Comparison of ENCODE assay signal across 8 cellular contexts in genomic region chr15:74036271-74037170, GRCh38. TPM values are rescaled to one million over a fixed set of nuclear protein-coding genes. Genes with fewer than 3 reads are reported as not detected.
DNase-seq lines count a peak whose midpoint lies in the region; ATAC-seq and TF ChIP-seq lines count a peak whose summit lies in the region.

No MANE protein-coding gene starts in this region.

- intact Hi-C loops in testis (cut with DNase I; ENCODE audit: low total_unique reads) = loop anchor here (10.0 kb wide), 1 partner anchor 52 kb away; no protein-coding TSS in a partner anchor

- TF ChIP-seq POLR2A in testis (IDR thresholded peaks at IDR 0.05) = no peak

- H3K79me2 ChIP-seq in DOHH2 (ENCODE audit: control insufficient read depth, low read length) = no peaks in the 10 kb centered on the region

- no peak for ATAC-seq in HG02798 (IDR thresholded peaks at IDR 0.05; ENCODE audit: poor library complexity, unreplicated experiment)

- TF ChIP-seq CTCF in DOHH2 (IDR thresholded peaks at IDR 0.05; ENCODE audit: low read depth, low read length, poor library complexity, severe bottlenecking) (peak; percentile 30), testis (IDR thresholded peaks at IDR 0.05) (peak; percentile 36 to 52 (median 43))

- no peak overlapping the region for H3K4me2 ChIP-seq in DOHH2 (ENCODE audit: low read length)

- no peaks in the 10 kb centered on the region; the same call in 1 of the 2 replicates for H4K20me1 ChIP-seq in DOHH2 (ENCODE audit: control insufficient read depth, insufficient read depth, low read depth, low read length)

- no peaks in the 10 kb centered on the region for H3K9me3 ChIP-seq in DOHH2 (ENCODE audit: control insufficient read depth, insufficient read depth, low read length)
- H3K9me3 ChIP-seq in testis = no peaks in the 10 kb centered on the region

- H3K4me1 ChIP-seq in DOHH2 (ENCODE audit: control insufficient read depth, low read length) (no peaks in the 10 kb centered on the region), testis (peaks cover 28% of the 10 kb centered on the region)

- H3K9me2 ChIP-seq in DOHH2 (replicated peaks; ENCODE audit: control insufficient read depth, low read length) = no peaks in the 10 kb centered on the region

- 60% methylated on average over 18 to 21 of the region's 21 CpGs for WGBS in testis, 2 donors

- no peak overlapping the region for H3K27ac ChIP-seq in DOHH2 (ENCODE audit: low read depth, low read length)
- no peak overlapping the region for H3K27ac ChIP-seq in testis

- H3K36me3 ChIP-seq in DOHH2 (ENCODE audit: control insufficient read depth, low read length) = no peaks in the 10 kb centered on the region
- no peaks in the 10 kb centered on the region for H3K36me3 ChIP-seq in testis (ENCODE audit: low read depth, missing control alignments)

- no peaks in the 10 kb centered on the region for H3F3A ChIP-seq in DOHH2 (ENCODE audit: control insufficient read depth, insufficient read depth)

- H3K4me3 ChIP-seq in DOHH2 (ENCODE audit: low read length) (no peak overlapping the region), testis (no peak overlapping the region)

- H3K27me3 ChIP-seq in DOHH2 (ENCODE audit: control insufficient read depth, low read length) (no peaks in the 10 kb centered on the region), testis (no peaks in the 10 kb centered on the region)

- in situ Hi-C loops in KBM-7 (cut with MboI; ENCODE audit: low pct_unique_long_range_greater_than_20kb, low sequenced_read_pairs) = no loop called here

- DNase-seq in KBM-7 (peak; percentile 56), amygdala (lab: John Stamatoyannopoulos, UW) (peak in 32 of 56 donors; percentile 3 to 63 (median 23)), iPS-NIHi11 (ENCODE audit: low spot score) (peak; percentile 88), testis (peak; percentile 83), OCI-M1 (lab: John Stamatoyannopoulos, UW) (no peak)
- DNase-seq in stimulated activated CD4-positive, alpha-beta T cell treated with anti-CD3 and anti-CD28 coated beads, Interleukin-2, amount 100 ng/mL, for 24 hours = no peak

RNA-seq across cellular contexts. Expression of gene PML, which starts 42.0 kb away (rescaled TPM):
- total RNA-seq in testis = 10 to 100 TPM; 53.9 to 59.5 TPM
- polyA plus RNA-seq in testis (ENCODE audit: insufficient read depth, low read depth, low replicate concordance) = 20.9 TPM

RNA-seq across cellular contexts. Expression of gene STOML1, which starts 44.4 kb away (rescaled TPM):
- total RNA-seq in testis = 10 to 100 TPM; 18.2 to 20.1 TPM
- 25.6 TPM for polyA plus RNA-seq in testis (ENCODE audit: insufficient read depth, low read depth, low replicate concordance)

RNA-seq across cellular contexts. Expression of gene GOLGA6A, which starts 45.8 kb away (rescaled TPM):
- 10 to 100 TPM; 32.4 to 42.4 TPM for total RNA-seq in testis
- polyA plus RNA-seq in testis (ENCODE audit: insufficient read depth, low read depth, low replicate concordance) = 24.6 TPM

Comparison
In these comparisons a context has a peak if more than half of its experiments do, and no peak if none do; other contexts are left out.
1. DNase-seq: peak in KBM-7 (single experiment), amygdala (32 of 56), iPS-NIHi11 (single experiment) and testis (single experiment); none in OCI-M1 (single experiment) and stimulated activated CD4-positive, alpha-beta T cell treated with anti-CD3 and anti-CD28 coated beads, Interleukin-2, amount 100 ng/mL, for 24 hours (0 of 2).